ENCODE assay signal across 8 cellular contexts in genomic region chr6:79234150-79235022, GRCh38. TPM values are rescaled to one million over a fixed set of nuclear protein-coding genes. Genes with fewer than 3 reads are reported as not detected.
A peak's percentile ranks its signal among the peaks of the same experiment; 100 is the strongest.
DNase-seq lines count a peak whose midpoint lies in the region; ATAC-seq and TF ChIP-seq lines count a peak whose summit lies in the region.

TSS of gene HMGN3 (minus strand) at chr6:79234682.

- ATAC-seq in GM18498 (IDR thresholded peaks at IDR 0.05; ENCODE audit: unreplicated experiment) = peak; percentile 92
- ATAC-seq in HG02885 (IDR thresholded peaks at IDR 0.05; ENCODE audit: poor library complexity, unreplicated experiment) = peak; percentile 91
- peak; percentile 98 for ATAC-seq in right cardiac atrium

- H3K36me3 ChIP-seq in ascending aorta (no peaks in the 10 kb centered on the region), uterus (no peaks in the 10 kb centered on the region)

- peak within 1 kb of the TSS; percentile 81 to 85 for H3K4me3 ChIP-seq in ascending aorta
- peak within 1 kb of the TSS; percentile 72 for H3K4me3 ChIP-seq in right cardiac atrium (ENCODE audit: low read length)
- peak within 1 kb of the TSS; percentile 63 to 67 for H3K4me3 ChIP-seq in uterus

- H3K4me1 ChIP-seq in ascending aorta = peaks cover 0 to 5% of the 10 kb centered on the region in 2 donors
- no peaks in the 10 kb centered on the region for H3K4me1 ChIP-seq in right cardiac atrium (ENCODE audit: control insufficient read depth, insufficient read depth, low read length)
- peaks cover 0 to 4% of the 10 kb centered on the region in 2 donors for H3K4me1 ChIP-seq in uterus

- H3K27me3 ChIP-seq in ascending aorta = no peaks in the 10 kb centered on the region
- no peaks in the 10 kb centered on the region for H3K27me3 ChIP-seq in right cardiac atrium (ENCODE audit: control insufficient read depth, insufficient read depth)
- H3K27me3 ChIP-seq in uterus = no peaks in the 10 kb centered on the region

- DNase-seq in NCI-H1694 treated with DMSO at 0.1 percent for 48 hours (lab: John Stamatoyannopoulos, UW) (peak; percentile 74), ascending aorta (ENCODE audit: low spot score in 2 of 2) (peak; percentile 87 to 98), right cardiac atrium (peak; percentile 99), pulmonary artery endothelial cell (ENCODE audit: low read depth, low spot score) (peak; percentile 84), uterus (peak; percentile 93)
- peak; percentile 93 for DNase-seq in T-helper 2 cell treated with Interferon-gamma antibody and Interleukin-4, amounts not matched to agents 5 μg/mL and 100 μg/mL, for 36 hours (ENCODE audit: low spot score)

- H3K9me3 ChIP-seq in ascending aorta (no peaks in the 10 kb centered on the region), right cardiac atrium (ENCODE audit: control insufficient read depth, low read length) (no peaks in the 10 kb centered on the region), uterus (no peaks in the 10 kb centered on the region)

- peaks cover 4% of the 10 kb centered on the region for H3K27me3 Mint-ChIP-seq in T-helper 2 cell treated with Interferon-gamma antibody and Interleukin-4, amounts not matched to agents 5 μg/mL and 100 μg/mL, for 36 hours (ENCODE audit: low read depth)

- H3K9me3 Mint-ChIP-seq in T-helper 2 cell treated with Interferon-gamma antibody and Interleukin-4, amounts not matched to agents 5 μg/mL and 100 μg/mL, for 36 hours = no peaks in the 10 kb centered on the region

- H3K27ac Mint-ChIP-seq in T-helper 2 cell treated with Interferon-gamma antibody and Interleukin-4, amounts not matched to agents 5 μg/mL and 100 μg/mL, for 36 hours = peak within 1 kb of the TSS; percentile 94

- TF ChIP-seq POLR2A in uterus (IDR thresholded peaks at IDR 0.05) = peak; percentile 66 to 78

- WGBS in right cardiac atrium = 3% methylated on average over 51 of the region's 51 CpGs

- intact Hi-C loops in ascending aorta (cut with DNase I) (loop anchor here (1.0 to 5.0 kb wide), 2 partner anchors 156 to 303 kb away; partner anchors contain the start of genes LCA5 and PHIP), right cardiac atrium (cut with DNase I) (loop anchor here in 2 of 4 donors (5.0 kb wide), 1 partner anchor 157 kb away; the partner anchor contains the start of gene PHIP (in 2 of the 2)), uterus (cut with DNase I; ENCODE audit: low total_unique reads) (no loop called here)

- H3K27ac ChIP-seq in ascending aorta (peak within 1 kb of the TSS; percentile 76 to 88), right cardiac atrium (ENCODE audit: low read length) (peak within 1 kb of the TSS; percentile 88), uterus (peak within 1 kb of the TSS; percentile 88 to 91)

- TF ChIP-seq CTCF in ascending aorta (IDR thresholded peaks at IDR 0.05) (no peak), uterus (IDR thresholded peaks at IDR 0.05) (peak in 3 of 4 experiments; percentile 14 to 28 (median 18))

- peak within 1 kb of the TSS; percentile 95 for H3K4me3 Mint-ChIP-seq in T-helper 2 cell treated with Interferon-gamma antibody and Interleukin-4, amounts not matched to agents 5 μg/mL and 100 μg/mL, for 36 hours

- peaks cover 3% of the 10 kb centered on the region for H3K36me3 Mint-ChIP-seq in T-helper 2 cell treated with Interferon-gamma antibody and Interleukin-4, amounts not matched to agents 5 μg/mL and 100 μg/mL, for 36 hours (ENCODE audit: low read depth)

- peaks cover 30% of the 10 kb centered on the region for H3K4me1 Mint-ChIP-seq in T-helper 2 cell treated with Interferon-gamma antibody and Interleukin-4, amounts not matched to agents 5 μg/mL and 100 μg/mL, for 36 hours (ENCODE audit: low read depth)

RNA-seq across cellular contexts. Expression of gene HMGN3, which starts in this region (rescaled TPM):
- total RNA-seq in ascending aorta (32.7 TPM), right cardiac atrium (100 to 1,000 TPM; 131 to 198 (median 169) TPM), pulmonary artery endothelial cell (72.7 and 81.4 TPM in 2 replicates), uterus (10 to 100 TPM; 45.1 to 77.6 (median 59.4) TPM)
- polyA plus RNA-seq in right cardiac atrium = 246 TPM

Comparison
In these comparisons a context has a peak if more than half of its experiments do, and no peak if none do; other contexts are left out.
1. Peak in every context shown above with its lines: DNase-seq, ATAC-seq, H3K4me3 ChIP-seq and H3K27ac ChIP-seq.
2. CTCF ChIP-seq: peak in uterus (3 of 4); none in ascending aorta (0 of 3).